8 cellular contexts compared by ENCODE assay signal in genomic region chr2:159921752-159922404, GRCh38.
A peak's percentile ranks its signal among the peaks of the same experiment; 100 is the strongest.
DNase-seq lines count a peak whose midpoint lies in the region; ATAC-seq, FAIRE-seq and TF ChIP-seq lines count a peak whose summit lies in the region.

No MANE protein-coding gene starts in this region.

- TF ChIP-seq CTCF in D721Med (IDR thresholded peaks at IDR 0.05; ENCODE audit: insufficient read depth, missing control alignments) (peak; percentile 84), GM20000 (IDR thresholded peaks at IDR 0.05; ENCODE audit: extremely low read depth, missing control alignments) (peak; percentile 89), astrocyte of the cerebellum (IDR thresholded peaks at IDR 0.05; ENCODE audit: low read depth, low read length, missing control alignments) (peak; percentile 69)

- in situ Hi-C loops in astrocyte of the cerebellum (cut with HindIII; ENCODE audit: low sequenced_read_pairs) = no loop called here

- DNase-seq in D721Med (ENCODE audit: insufficient read length, low spot score) (no peak), GM20000 (ENCODE audit: low spot score) (peak; percentile 77), T-helper 1 cell (peak; percentile 40 to 67 (median 52)), astrocyte of the cerebellum (ENCODE audit: low read depth) (peak; percentile 38), iPS-NIHi11 (ENCODE audit: low spot score) (peak; percentile 80), COR-L47 (lab: John Stamatoyannopoulos, UW) (no peak)
- DNase-seq in stimulated activated CD4-positive, alpha-beta T cell treated with anti-CD3 and anti-CD28 coated beads, Interleukin-2, amount 100 ng/mL, for 24 hours = peak; percentile 84 to 91

- peak; percentile 87 for ATAC-seq in HG03565 (IDR thresholded peaks at IDR 0.05; ENCODE audit: unreplicated experiment)

- no peak overlapping the region for H3K4me3 ChIP-seq in astrocyte of the cerebellum (ENCODE audit: low read depth, low read length)

- FAIRE-seq in D721Med (lab: Jason Lieb, UNC) = no peak

Comparison
In these comparisons a context has a peak if more than half of its experiments do, and no peak if none do; other contexts are left out.
1. DNase-seq: peak in GM20000 (single experiment), T-helper 1 cell (5 of 5), astrocyte of the cerebellum (single experiment), iPS-NIHi11 (single experiment) and stimulated activated CD4-positive, alpha-beta T cell treated with anti-CD3 and anti-CD28 coated beads, Interleukin-2, amount 100 ng/mL, for 24 hours (2 of 2); none in D721Med (single experiment) and COR-L47 (single experiment).
2. Peak in every context shown above with its lines, with median percentiles within 50 percentile points of each other: CTCF ChIP-seq.